ENCODE assay signal across 3 cellular contexts in the genomic region with DNA sequence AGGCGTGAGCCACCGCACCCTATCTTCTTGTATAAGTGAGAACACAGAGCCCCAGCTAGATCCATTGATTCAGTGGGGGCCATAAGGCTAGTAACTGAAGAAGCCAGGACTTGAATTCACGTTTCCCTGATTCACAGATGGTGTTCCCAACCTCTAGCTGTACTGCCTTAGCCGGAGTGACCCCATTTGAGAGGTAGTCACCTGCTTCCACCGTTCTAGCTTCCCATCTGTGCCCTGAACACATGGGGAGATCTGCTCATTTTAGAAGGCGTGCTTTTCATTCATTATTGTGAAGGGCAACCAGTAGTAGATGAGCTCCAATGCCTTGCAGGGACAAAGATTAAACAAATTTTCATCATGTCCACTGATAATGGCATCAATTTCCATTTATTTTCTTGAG.
"Had no signal": no experiment of that assay in that cellular context is flagged by ENCODE, and none has a peak within 500 bp of the region (broad histone marks: within the 10 kb centered on the region; RNA-seq: fewer than 3 reads in every experiment).

No MANE protein-coding gene starts in this region.

- ATAC-seq: GM12878 had no signal

- DNase-seq: GDM1, GF-D8 had no signal

- H3K4me3 ChIP-seq: GM12878 had no signal
